ENCODE assay signal across 23 cellular contexts in the genomic region with DNA sequence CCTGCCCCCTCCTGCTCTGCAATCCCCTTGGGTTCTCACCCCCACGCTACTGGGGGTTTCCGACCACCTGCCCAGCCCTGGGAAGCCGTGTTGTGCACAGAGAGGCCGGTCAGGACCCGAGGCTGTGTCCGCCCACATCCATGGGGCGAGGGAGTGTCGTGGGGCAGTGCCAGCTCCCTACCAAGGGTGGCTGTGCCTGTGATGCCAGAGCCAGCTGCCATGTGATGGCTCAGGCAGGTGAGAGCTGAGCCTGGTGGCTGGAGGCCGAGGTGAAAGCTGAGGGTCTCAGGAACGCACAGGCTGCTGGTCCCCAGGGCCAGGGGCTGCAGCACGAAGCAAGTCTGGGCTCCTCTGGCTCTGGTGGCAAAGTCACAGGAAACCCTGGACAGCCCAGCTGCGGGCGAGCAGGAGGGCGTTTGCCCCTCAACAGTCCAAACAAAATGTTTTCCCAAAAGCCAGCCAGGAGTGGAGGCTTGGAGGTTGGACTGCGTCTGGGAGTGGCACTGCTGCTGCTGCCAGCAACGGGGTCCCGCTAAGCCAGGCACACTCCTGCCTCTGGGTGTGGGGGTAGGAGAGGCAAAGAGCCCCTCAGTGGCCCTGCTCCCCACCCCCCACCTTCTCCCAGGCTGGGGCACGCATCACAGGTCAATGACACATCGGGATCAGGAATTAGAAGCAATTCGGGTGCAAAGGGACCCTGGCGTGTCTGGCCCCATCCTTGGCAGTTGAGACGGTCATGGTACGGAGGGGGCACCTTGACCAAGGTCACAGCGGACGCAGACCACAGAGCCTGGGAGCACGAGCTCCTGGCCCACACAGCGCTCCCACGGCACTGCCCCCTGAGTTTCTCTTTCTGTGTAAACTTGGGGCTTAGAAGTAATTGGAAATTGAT.
DNase-seq lines count a peak whose midpoint lies in the region; ATAC-seq and TF ChIP-seq lines count a peak whose summit lies in the region.
"Had no signal": no experiment of that assay in that cellular context is flagged by ENCODE, and none has a peak within 500 bp of the region (broad histone marks: within the 10 kb centered on the region; RNA-seq: fewer than 3 reads in every experiment).

No MANE protein-coding gene starts in this region.

- H3K23ac ChIP-seq in H9 (ENCODE audit: insufficient read length, low read depth, low read length), result no peak overlapping the region

- H3K4ac ChIP-seq in H9 (ENCODE audit: low read depth, low read length), result no peak overlapping the region

- no peak overlapping the region for H4K91ac ChIP-seq in H9 (ENCODE audit: insufficient read length, low read depth, low read length)

- peaks cover 0 to 24% (median 15%) of the 10 kb centered on the region in 12 donors for H3K9me3 ChIP-seq in heart left ventricle
- H3K9me3 ChIP-seq in H9 (ENCODE audit: control insufficient read depth, low read depth, low read length), result peaks cover 14% of the 10 kb centered on the region
- H3K9me3 ChIP-seq in lower lobe of right lung, result peaks cover 6% of the 10 kb centered on the region
- H3K9me3 ChIP-seq in osteoblast (ENCODE audit: low read depth, low read length), result peaks cover 11% of the 10 kb centered on the region
- H3K9me3 ChIP-seq: BE2C had no signal

- TF ChIP-seq CTCF in heart left ventricle (IDR thresholded peaks at IDR 0.05) (no peak), H9 (conservative IDR thresholded peaks at IDR 0.05) (no peak), lower lobe of right lung (IDR thresholded peaks at IDR 0.05) (no peak), osteoblast (IDR thresholded peaks at IDR 0.05; ENCODE audit: extremely low read depth, low read depth, low read length) (no peak), GM10266 (IDR thresholded peaks at IDR 0.05; ENCODE audit: control insufficient read depth, insufficient read depth, low read depth, missing control alignments) (no peak)

- no peak overlapping the region for H2BK12ac ChIP-seq in H9 (ENCODE audit: insufficient read length, low read depth, low read length)

- H3K4me3 Mint-ChIP-seq in H9, result no peak overlapping the region
- H3K4me3 Mint-ChIP-seq: CD4-positive, alpha-beta T cell; IgD-negative memory B cell had no signal

- H3K27me3 ChIP-seq in heart left ventricle, result no peaks in the 10 kb centered on the region
- no peaks in the 10 kb centered on the region for H3K27me3 ChIP-seq in H9 (ENCODE audit: insufficient read depth, low read length)
- no peaks in the 10 kb centered on the region for H3K27me3 ChIP-seq in lower lobe of right lung (ENCODE audit: low read depth)
- peaks cover 19% of the 10 kb centered on the region for H3K27me3 ChIP-seq in osteoblast (ENCODE audit: insufficient read depth, low read length)
- H3K27me3 ChIP-seq: BE2C had no signal

- H3K36me3 ChIP-seq in heart left ventricle (no peaks in the 10 kb centered on the region), lower lobe of right lung (no peaks in the 10 kb centered on the region), osteoblast (ENCODE audit: insufficient read depth, low read length) (no peaks in the 10 kb centered on the region)
- H3K36me3 ChIP-seq: BE2C had no signal

- H4K8ac ChIP-seq in H9 (replicated peaks; ENCODE audit: insufficient read length, low read depth, low read length), result no peak overlapping the region

- H3T11ph ChIP-seq in H9 (ENCODE audit: low read length), result no peak overlapping the region

- H3K27ac ChIP-seq in heart left ventricle (no peak overlapping the region), H9 (ENCODE audit: insufficient read length, low read depth, low read length) (no peak overlapping the region), lower lobe of right lung (no peak overlapping the region), osteoblast (ENCODE audit: low read depth, low read length) (no peak overlapping the region)
- H3K27ac ChIP-seq: KMS-11 had no signal

- intact Hi-C loops in heart left ventricle (cut with DNase I) (loop anchor here in 1 of 10 donors (10.0 kb wide), 1 partner anchor 128 kb away; no protein-coding TSS in a partner anchor), cardiac septum (cut with DNase I) (no loop called here), lower lobe of right lung (cut with DNase I) (no loop called here), head of caudate nucleus (cut with DNase I) (no loop called here)

- H2BK120ac ChIP-seq in H9 (ENCODE audit: low read depth, low read length, poor library complexity, severe bottlenecking), result no peak overlapping the region

- H3K79me1 ChIP-seq in H9 (ENCODE audit: insufficient read depth, low read depth, low read length, poor library complexity, severe bottlenecking), result no peaks in the 10 kb centered on the region

- H3K4me1 Mint-ChIP-seq in H9, result peaks cover 0 to 9% of the 10 kb centered on the region in 2 experiments; a peak in 3 of 4 replicates
- H3K4me1 Mint-ChIP-seq: IgD-negative memory B cell had no signal

- H3K36me3 Mint-ChIP-seq in H9 (ENCODE audit: insufficient read depth in 1 of 3, low read depth in 3 of 3), result peaks cover 2 to 18% (median 9%) of the 10 kb centered on the region in 3 experiments; a peak in 5 of 7 replicates
- H3K36me3 Mint-ChIP-seq: IgD-negative memory B cell had no signal

- H4K5ac ChIP-seq in H9 (ENCODE audit: insufficient read length, low read depth, low read length), result peak overlapping the region; percentile 64

- DNase-seq in heart left ventricle, result peak in 3 of 5 donors; percentile 16 to 43 (median 21)
- DNase-seq in cardiac septum (ENCODE audit: low spot score), result no peak
- DNase-seq in H9, result no peak
- peak; percentile 32 for DNase-seq in lower lobe of right lung
- peak; percentile 73 for DNase-seq in osteoblast (ENCODE audit: insufficient read length, low spot score, missing footprints)
- no peak for DNase-seq in head of caudate nucleus
- DNase-seq in GM10266 (ENCODE audit: extremely low spot score), result no peak
- DNase-seq: 8988T; ACHN; BE2C; CD4-positive, alpha-beta T cell; HCEC 1CT; MM.1S; NCI-H2029; NCI-H446 treated with DMSO at 0.1 percent for 48 hours; NCI-H526; NCI-H82; NK-92 treated with Interleukin-12 subunit alpha and Interleukin-12 subunit beta, amount 100 ng/mL, for 24 hours; PC-3; SHP77 had no signal

- H3K4me1 ChIP-seq in heart left ventricle, result peaks cover 0 to 25% (median 0%) of the 10 kb centered on the region in 12 donors
- no peaks in the 10 kb centered on the region for H3K4me1 ChIP-seq in H9 (ENCODE audit: insufficient read depth, low read length)
- no peaks in the 10 kb centered on the region for H3K4me1 ChIP-seq in lower lobe of right lung
- H3K4me1 ChIP-seq in osteoblast (ENCODE audit: insufficient read depth, low read length), result no peaks in the 10 kb centered on the region
- H3K4me1 ChIP-seq: BE2C had no signal

- no peak overlapping the region for H2BK15ac ChIP-seq in H9 (ENCODE audit: low read depth, low read length)

- H2BK20ac ChIP-seq in H9 (ENCODE audit: low read depth, low read length, poor library complexity, severe bottlenecking), result no peak overlapping the region

- H4K20me1 ChIP-seq in H9 (ENCODE audit: control insufficient read depth, insufficient read depth, insufficient read length) (no peaks in the 10 kb centered on the region), osteoblast (ENCODE audit: insufficient read depth, low read length) (no peaks in the 10 kb centered on the region)

- TF ChIP-seq POLR2A in heart left ventricle (IDR thresholded peaks at IDR 0.05), result no peak

- H3K4me2 ChIP-seq in H9 (ENCODE audit: insufficient read depth, insufficient read length, low read length) (no peak overlapping the region), osteoblast (ENCODE audit: insufficient read depth, low read length) (peak overlapping the region; percentile 45)
- H3K4me2 ChIP-seq: KMS-11 had no signal

- H3K14ac ChIP-seq in H9 (ENCODE audit: insufficient read depth, low read length), result no peak overlapping the region; the same call in 1 of the 2 replicates

- ATAC-seq in heart left ventricle (no peak), lower lobe of right lung (no peak), HG03457 (IDR thresholded peaks at IDR 0.05; ENCODE audit: unreplicated experiment) (no peak)
- ATAC-seq: PC-3 had no signal

- peak overlapping the region; percentile 30 for H3K18ac ChIP-seq in H9 (ENCODE audit: insufficient read length, low read depth, low read length)

- no peak overlapping the region for H2AFZ ChIP-seq in H9 (ENCODE audit: low read length)
- no peak overlapping the region for H2AFZ ChIP-seq in osteoblast (ENCODE audit: low read length)

- H3K27me3 Mint-ChIP-seq in H9 (ENCODE audit: low read depth), result peaks cover 9% of the 10 kb centered on the region
- H3K27me3 Mint-ChIP-seq: CD4-positive, alpha-beta T cell; IgD-negative memory B cell had no signal

- no peak overlapping the region for H3K9ac ChIP-seq in H9 (ENCODE audit: extremely low read depth, insufficient read length, low read length)
- H3K9ac ChIP-seq: KMS-11 had no signal

- no peaks in the 10 kb centered on the region for H3K79me2 ChIP-seq in H9 (ENCODE audit: insufficient read depth, low read length)
- H3K79me2 ChIP-seq in osteoblast (ENCODE audit: insufficient read depth, low read length), result no peaks in the 10 kb centered on the region

- H3K56ac ChIP-seq in H9 (ENCODE audit: insufficient read length, low read depth, low read length), result no peak overlapping the region

- no peaks in the 10 kb centered on the region for H3K23me2 ChIP-seq in H9 (ENCODE audit: insufficient read length, low read depth, low read length, poor library complexity, severe bottlenecking)

- no peak overlapping the region for H2AK5ac ChIP-seq in H9 (ENCODE audit: insufficient read length, low read length)

- H3K27ac Mint-ChIP-seq in H9, result no peak overlapping the region
- H3K27ac Mint-ChIP-seq: CD4-positive, alpha-beta T cell had no signal

- peaks cover 18 to 28% of the 10 kb centered on the region in 2 experiments for H3K9me3 Mint-ChIP-seq in H9

- 70 to 87% (median 82%) methylated on average over 21 to 28 of the region's 28 CpGs for WGBS in heart left ventricle, 4 donors
- no CpG with 5 or more reads among the region's 28 CpGs for WGBS in H9 (ENCODE audit: extremely low coverage, insufficient read length, low lambda C conversion rate)

- H3K4me3 ChIP-seq in heart left ventricle (no peak overlapping the region), lower lobe of right lung (no peak overlapping the region), osteoblast (ENCODE audit: insufficient read depth, low read length) (peak overlapping the region; percentile 19)

- H2BK5ac ChIP-seq in H9 (ENCODE audit: insufficient read length, low read length), result no peak overlapping the region

Comparison
In these comparisons a context has a peak if more than half of its experiments do, and no peak if none do; other contexts are left out.
1. DNase-seq: peak in heart left ventricle (3 of 5), lower lobe of right lung (single experiment) and osteoblast (single experiment); none in cardiac septum (single experiment), H9 (single experiment), head of caudate nucleus (0 of 42) and GM10266 (single experiment).